ENCODE assay signal across 30 cellular contexts in genomic region chr5:53076014-53076413, GRCh38.
"Had no signal": no experiment of that assay in that cellular context is flagged by ENCODE, and none has a peak within 500 bp of the region (broad histone marks: within the 10 kb centered on the region; RNA-seq: fewer than 3 reads in every experiment).

No MANE protein-coding gene starts in this region.

- H3K27ac Mint-ChIP-seq: effector memory CD8-positive, alpha-beta T cell; memory B cell; natural killer cell treated with Interleukin-12 subunit alpha and Interleukin-12 subunit beta and Interleukin-15 and Interleukin-18, amount 100 ng/mL, for 72 hours; neural progenitor cell; progenitor cell of endocrine pancreas had no signal

- H3K79me2 ChIP-seq: hepatocyte, parathyroid adenoma had no signal

- H3K9me3 Mint-ChIP-seq: central memory CD8-positive, alpha-beta T cell; effector memory CD8-positive, alpha-beta T cell; memory B cell; natural killer cell treated with Interleukin-12 subunit alpha and Interleukin-12 subunit beta and Interleukin-15 and Interleukin-18, amount 100 ng/mL, for 72 hours; neural progenitor cell had no signal

- H3K4me3 Mint-ChIP-seq: central memory CD8-positive, alpha-beta T cell; effector memory CD8-positive, alpha-beta T cell; memory B cell; natural killer cell treated with Interleukin-12 subunit alpha and Interleukin-12 subunit beta and Interleukin-15 and Interleukin-18, amount 100 ng/mL, for 72 hours; neural progenitor cell had no signal

- H3K36me3 Mint-ChIP-seq: memory B cell; natural killer cell treated with Interleukin-12 subunit alpha and Interleukin-12 subunit beta and Interleukin-15 and Interleukin-18, amount 100 ng/mL, for 72 hours; neural progenitor cell had no signal

- H3K4me2 ChIP-seq: hepatocyte, neural progenitor cell, smooth muscle cell had no signal

- H3K36me3 ChIP-seq: neural progenitor cell had no signal

- H3K27ac ChIP-seq: esophagus squamous epithelium, foreskin keratinocyte, gastroesophageal sphincter, heart left ventricle, hepatocyte, neural progenitor cell, parathyroid adenoma, testis, tibial artery, upper lobe of left lung had no signal

- H3K9ac ChIP-seq: neural progenitor cell, parathyroid adenoma had no signal

- H3K4me3 ChIP-seq: esophagus squamous epithelium, gastroesophageal sphincter, heart left ventricle, hepatocyte, lung, neural progenitor cell, smooth muscle cell, testis, tibial artery, upper lobe of left lung had no signal

- H3K4me1 Mint-ChIP-seq: central memory CD8-positive, alpha-beta T cell; memory B cell; neural progenitor cell had no signal

- DNase-seq: cortex of kidney; effector memory CD8-positive, alpha-beta T cell; erythroblast; esophagus squamous epithelium; foreskin keratinocyte; heart left ventricle; left cardiac atrium; left ventricle myocardium superior; stimulated activated CD4-positive, alpha-beta T cell treated with anti-CD3 and anti-CD28 coated beads, Interleukin-12 subunit alpha, Interleukin-12 subunit beta, amount 100 ng/mL, for 4 hours; stimulated activated CD4-positive, alpha-beta T cell treated with anti-CD3 and anti-CD28 coated beads, Interleukin-1b, Interleukin-23, amount 100 ng/mL, for 48 hours; stimulated activated CD4-positive, alpha-beta T cell treated with anti-CD3 and anti-CD28 coated beads, Interleukin-4, amount 100 ng/mL, for 1 hour; stimulated activated CD8-positive, alpha-beta memory T cell treated with anti-CD3 and anti-CD28 coated beads, Interleukin-4, amount 100 ng/mL, for 48 hours; stimulated activated naive CD8-positive, alpha-beta T cell treated with anti-CD3 and anti-CD28 coated beads, Interleukin-15, Interleukin-2, amounts not matched to agents 100 U/mL and 50 U/mL, for 24 hours; substantia nigra; testis; tibial artery; upper lobe of left lung had no signal

- H3K27me3 Mint-ChIP-seq: progenitor cell of endocrine pancreas had no signal

- H2AFZ ChIP-seq: hepatocyte, neural progenitor cell, parathyroid adenoma had no signal

- H3K4me1 ChIP-seq: esophagus squamous epithelium, foreskin keratinocyte, heart left ventricle, neural progenitor cell, parathyroid adenoma, testis, tibial artery, upper lobe of left lung had no signal

- FAIRE-seq: islet of Langerhans, urothelium cell line had no signal

- H3K27me3 ChIP-seq: esophagus squamous epithelium, foreskin keratinocyte, gastroesophageal sphincter, heart left ventricle, hepatocyte, neural progenitor cell, testis, tibial artery, upper lobe of left lung had no signal

- ATAC-seq: effector memory CD8-positive, alpha-beta T cell; foreskin keratinocyte; gastroesophageal sphincter; heart left ventricle; left cardiac atrium; left ventricle myocardium superior; natural killer cell treated with Interleukin-12 subunit alpha and Interleukin-12 subunit beta and Interleukin-15 and Interleukin-18, amount 100 ng/mL, for 72 hours; sciatic nerve; stimulated activated naive CD8-positive, alpha-beta T cell treated with anti-CD3 and anti-CD28 coated beads, Interleukin-15, Interleukin-2, amounts not matched to agents 100 U/mL and 50 U/mL, for 24 hours had no signal

- H3K9me3 ChIP-seq: esophagus squamous epithelium, gastroesophageal sphincter, heart left ventricle, testis, tibial artery, upper lobe of left lung had no signal
